8 cellular contexts compared by ENCODE assay signal in the genomic region with DNA sequence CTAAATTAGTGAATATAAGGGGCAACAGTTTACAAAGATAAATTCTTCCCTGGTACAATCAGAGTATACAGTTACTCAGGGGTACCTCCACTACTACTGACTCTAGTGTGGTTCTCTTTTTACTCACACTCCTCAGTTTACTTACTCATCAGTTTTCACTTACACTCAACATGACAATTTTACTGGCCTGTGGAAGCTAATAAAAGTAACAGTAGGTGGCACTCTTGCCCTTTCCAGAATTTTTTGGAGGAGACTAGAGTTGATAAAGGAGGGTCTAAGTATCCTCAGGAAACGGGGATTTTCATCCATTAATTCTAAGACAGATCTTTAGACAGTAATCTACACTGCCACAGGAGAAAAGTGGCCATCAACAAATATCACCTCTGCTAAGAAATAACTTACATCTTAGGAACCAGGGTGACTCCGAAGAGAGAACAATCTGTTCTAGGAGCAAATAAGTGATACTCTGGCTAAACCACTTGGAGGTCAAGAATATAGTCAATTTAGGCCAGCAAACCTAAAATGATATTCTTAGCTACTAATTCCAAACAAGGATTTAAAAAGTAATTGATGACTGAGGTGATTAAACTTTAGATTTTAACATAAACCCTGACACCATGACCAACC.
DNase-seq lines count a peak whose midpoint lies in the region; ATAC-seq and TF ChIP-seq lines count a peak whose summit lies in the region.

No MANE protein-coding gene starts in this region.

- H3K4me1 Mint-ChIP-seq in brain: no peaks in the 10 kb centered on the region
- H3K4me1 Mint-ChIP-seq in stimulated activated naive B cell treated with anti-CD40 and anti-IgM and Interleukin-4, amounts not matched to agents 10 μg/mL and 1 μg/mL and 100 μg/mL, for 72 hours: no peaks in the 10 kb centered on the region

- peaks cover 54% of the 10 kb centered on the region for H3K36me3 ChIP-seq in BE2C

- peak overlapping the region in 3 of 5 experiments; percentile 5 to 27 (median 10) for H3K27ac Mint-ChIP-seq in brain
- H3K27ac Mint-ChIP-seq in stimulated activated naive B cell treated with anti-CD40 and anti-IgM and Interleukin-4, amounts not matched to agents 10 μg/mL and 1 μg/mL and 100 μg/mL, for 72 hours: no peak overlapping the region

- H3K36me3 Mint-ChIP-seq in brain: peaks cover 50% of the 10 kb centered on the region
- H3K36me3 Mint-ChIP-seq in stimulated activated naive B cell treated with anti-CD40 and anti-IgM and Interleukin-4, amounts not matched to agents 10 μg/mL and 1 μg/mL and 100 μg/mL, for 72 hours: peaks cover 16 to 36% of the 10 kb centered on the region in 2 donors

- H3K9me3 Mint-ChIP-seq in brain: no peaks in the 10 kb centered on the region
- no peaks in the 10 kb centered on the region for H3K9me3 Mint-ChIP-seq in stimulated activated naive B cell treated with anti-CD40 and anti-IgM and Interleukin-4, amounts not matched to agents 10 μg/mL and 1 μg/mL and 100 μg/mL, for 72 hours

- TF ChIP-seq CTCF in BE2C (IDR thresholded peaks at IDR 0.05; ENCODE audit: low read depth, low read length) (peak; percentile 85), GM12875 (IDR thresholded peaks at IDR 0.05; ENCODE audit: borderline replicate concordance, insufficient read depth, low read depth, low read length) (peak; percentile 44; the same call in 1 of the 2 replicates), brain (conservative IDR thresholded peaks at IDR 0.05) (peak; percentile 78 to 84)

- H3K4me1 ChIP-seq in BE2C: no peaks in the 10 kb centered on the region

- peak; percentile 70 to 85 for ATAC-seq in stimulated activated naive B cell treated with anti-CD40 and anti-IgM and Interleukin-4, amounts not matched to agents 10 μg/mL and 1 μg/mL and 100 μg/mL, for 72 hours (replicated peaks)
- no peak for ATAC-seq in GM21515 (IDR thresholded peaks at IDR 0.05; ENCODE audit: unreplicated experiment)

- H3K4me3 ChIP-seq in BE2C (ENCODE audit: low read depth, low read length) (no peak overlapping the region), GM12875 (ENCODE audit: low read depth, low read length) (no peak overlapping the region)

- H3K27me3 ChIP-seq in BE2C: no peaks in the 10 kb centered on the region

- H3K9me3 ChIP-seq in BE2C: no peaks in the 10 kb centered on the region

- DNase-seq in BE2C (no peak), NCI-H226 (peak; percentile 42), inferior parietal cortex (ENCODE audit: extremely low spot score) (peak; percentile 84), 8988T (no peak)
- DNase-seq in stimulated activated naive B cell treated with anti-CD40 and anti-IgM and Interleukin-4, amounts not matched to agents 10 μg/mL and 1 μg/mL and 100 μg/mL, for 72 hours: no peak

- H3K27me3 Mint-ChIP-seq in brain: no peaks in the 10 kb centered on the region
- H3K27me3 Mint-ChIP-seq in stimulated activated naive B cell treated with anti-CD40 and anti-IgM and Interleukin-4, amounts not matched to agents 10 μg/mL and 1 μg/mL and 100 μg/mL, for 72 hours: no peaks in the 10 kb centered on the region

- H3K4me3 Mint-ChIP-seq in brain: no peak overlapping the region
- no peak overlapping the region for H3K4me3 Mint-ChIP-seq in stimulated activated naive B cell treated with anti-CD40 and anti-IgM and Interleukin-4, amounts not matched to agents 10 μg/mL and 1 μg/mL and 100 μg/mL, for 72 hours

Comparison
In these comparisons a context has a peak if more than half of its experiments do, and no peak if none do; other contexts are left out.
1. DNase-seq: peak in NCI-H226 (single experiment) and inferior parietal cortex (single experiment); none in BE2C (single experiment), stimulated activated naive B cell treated with anti-CD40 and anti-IgM and Interleukin-4, amounts not matched to agents 10 μg/mL and 1 μg/mL and 100 μg/mL, for 72 hours (single experiment) and 8988T (single experiment).
2. Peak in every context shown above with its lines, with median percentiles within 50 percentile points of each other: CTCF ChIP-seq.